ENCODE assay signal across 15 cellular contexts in the genomic region with DNA sequence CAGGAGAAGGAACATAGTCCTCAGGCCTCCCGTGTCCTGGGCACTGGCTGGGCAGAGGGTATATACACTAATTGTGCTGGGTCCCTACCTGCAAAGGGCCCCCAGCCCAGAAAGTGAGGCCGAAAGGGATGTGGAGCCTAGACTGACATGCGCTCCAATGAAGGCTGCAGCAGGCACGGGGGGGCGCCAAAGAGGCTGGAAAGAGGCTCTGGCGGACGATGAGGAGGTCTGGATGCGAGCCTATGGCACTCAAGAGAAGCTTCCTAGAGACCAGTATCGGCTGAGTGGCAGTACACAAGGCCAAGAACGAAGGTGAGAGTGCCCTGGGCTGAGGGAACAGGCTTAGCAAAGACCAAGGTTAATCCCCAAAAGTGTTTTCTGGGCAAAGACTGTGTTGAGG. TPM values are rescaled to one million over a fixed set of nuclear protein-coding genes. Genes with fewer than 3 reads are reported as not detected.
DNase-seq lines count a peak whose midpoint lies in the region; ATAC-seq and TF ChIP-seq lines count a peak whose summit lies in the region.
"Had no signal": no experiment of that assay in that cellular context is flagged by ENCODE, and none has a peak within 500 bp of the region (broad histone marks: within the 10 kb centered on the region; RNA-seq: fewer than 3 reads in every experiment).

No MANE protein-coding gene starts in this region.

- CTCF ChIA-PET in activated naive CD4-positive, alpha-beta T cell treated with anti-CD3 and anti-CD28 coated beads for 36 hours (lab: Charles Lee) = interaction anchor here (1.1 kb wide), 1 partner anchor 16 kb away, joined by 4 read pairs; no protein-coding TSS in a partner anchor

- H3K4me1 ChIP-seq in neuronal stem cell (ENCODE audit: control insufficient read depth in 2 of 2, insufficient read depth in 1 of 2, low read depth in 1 of 2, low read length in 2 of 2) = no peaks in the 10 kb centered on the region

- H4K8ac ChIP-seq in neuronal stem cell (ENCODE audit: low read depth, low read length) = no peak overlapping the region

- no peak overlapping the region for H2AFZ ChIP-seq in neuronal stem cell (ENCODE audit: low read length)

- no peak overlapping the region for H3K4me3 Mint-ChIP-seq in activated naive CD4-positive, alpha-beta T cell treated with anti-CD3 and anti-CD28 coated beads for 36 hours
- H3K4me3 Mint-ChIP-seq in chondrocyte (ENCODE audit: unreplicated experiment) = no peak overlapping the region
- H3K4me3 Mint-ChIP-seq in activated T-cell treated with anti-CD3 and anti-CD28 coated beads, Interleukin-2, amount 50 U/mL, for 4 hours = no peak overlapping the region

- no peak overlapping the region for H3K18ac ChIP-seq in neuronal stem cell (ENCODE audit: low read length)

- H3K27me3 Mint-ChIP-seq in activated naive CD4-positive, alpha-beta T cell treated with anti-CD3 and anti-CD28 coated beads for 36 hours (ENCODE audit: low read depth) = no peaks in the 10 kb centered on the region
- H3K27me3 Mint-ChIP-seq in chondrocyte (ENCODE audit: low read depth) = no peaks in the 10 kb centered on the region
- no peaks in the 10 kb centered on the region for H3K27me3 Mint-ChIP-seq in activated T-cell treated with anti-CD3 and anti-CD28 coated beads, Interleukin-2, amount 50 U/mL, for 4 hours (ENCODE audit: low read depth)

- H3K9me3 Mint-ChIP-seq in activated naive CD4-positive, alpha-beta T cell treated with anti-CD3 and anti-CD28 coated beads for 36 hours = no peaks in the 10 kb centered on the region
- H3K9me3 Mint-ChIP-seq in chondrocyte (ENCODE audit: low read depth) = no peaks in the 10 kb centered on the region
- H3K9me3 Mint-ChIP-seq in activated T-cell treated with anti-CD3 and anti-CD28 coated beads, Interleukin-2, amount 50 U/mL, for 4 hours = no peaks in the 10 kb centered on the region

- H2BK15ac ChIP-seq in neuronal stem cell (ENCODE audit: low read length) = no peak overlapping the region

- intact Hi-C loops in activated naive CD4-positive, alpha-beta T cell treated with anti-CD3 and anti-CD28 coated beads for 36 hours (cut with micrococcal nuclease) = no loop called here

- H3K27ac ChIP-seq in neuronal stem cell (replicated peaks; ENCODE audit: low read length) = no peak overlapping the region
- H3K27ac ChIP-seq: psoas muscle had no signal

- no peak overlapping the region for H3K4me2 ChIP-seq in neuronal stem cell (ENCODE audit: insufficient read depth, low read length, poor library complexity, severe bottlenecking)

- no peak overlapping the region for H3K9ac ChIP-seq in neuronal stem cell (ENCODE audit: low read depth, low read length, poor library complexity)

- TF ChIP-seq CTCF in chondrocyte (IDR thresholded peaks at IDR 0.05) = peak; percentile 50

- peaks cover 24% of the 10 kb centered on the region for H3K36me3 Mint-ChIP-seq in activated naive CD4-positive, alpha-beta T cell treated with anti-CD3 and anti-CD28 coated beads for 36 hours (ENCODE audit: low read depth)
- peaks cover 24% of the 10 kb centered on the region for H3K36me3 Mint-ChIP-seq in chondrocyte (ENCODE audit: low read depth)
- H3K36me3 Mint-ChIP-seq in activated T-cell treated with anti-CD3 and anti-CD28 coated beads, Interleukin-2, amount 50 U/mL, for 4 hours (ENCODE audit: insufficient read depth) = peaks cover 41% of the 10 kb centered on the region

- no peak overlapping the region for H2BK120ac ChIP-seq in neuronal stem cell (ENCODE audit: low read depth, low read length)

- H2AK5ac ChIP-seq in neuronal stem cell (ENCODE audit: low read depth, low read length) = no peak overlapping the region

- no peak overlapping the region for H2BK5ac ChIP-seq in neuronal stem cell (ENCODE audit: low read length)

- H4K91ac ChIP-seq in neuronal stem cell (ENCODE audit: low read depth, low read length, poor library complexity) = peak overlapping the region; percentile 14

- peaks cover 14% of the 10 kb centered on the region for H3K4me1 Mint-ChIP-seq in activated naive CD4-positive, alpha-beta T cell treated with anti-CD3 and anti-CD28 coated beads for 36 hours (ENCODE audit: low read depth)
- peaks cover 16% of the 10 kb centered on the region for H3K4me1 Mint-ChIP-seq in chondrocyte (ENCODE audit: low read depth)
- H3K4me1 Mint-ChIP-seq in activated T-cell treated with anti-CD3 and anti-CD28 coated beads, Interleukin-2, amount 50 U/mL, for 4 hours (ENCODE audit: low read depth) = peaks cover 17% of the 10 kb centered on the region

- peaks cover 21 to 67% of the 10 kb centered on the region in 2 donors for H3K36me3 ChIP-seq in neuronal stem cell (replicated peaks in 1 of 2; ENCODE audit: control insufficient read depth in 2 of 2, insufficient read depth in 2 of 2, low read length in 2 of 2)

- no peak overlapping the region for H3K4me3 ChIP-seq in neuronal stem cell (ENCODE audit: low read length in 2 of 2)
- H3K4me3 ChIP-seq: lung, psoas muscle had no signal

- no peak overlapping the region for H3K23ac ChIP-seq in neuronal stem cell (ENCODE audit: low read depth, low read length, poor library complexity)

- ATAC-seq in activated T-cell treated with anti-CD3 and anti-CD28 coated beads, Interleukin-2, amount 50 U/mL, for 4 hours = no peak
- ATAC-seq: psoas muscle had no signal

- no peak overlapping the region for H3K4ac ChIP-seq in neuronal stem cell (ENCODE audit: low read length)

- H3K9me3 ChIP-seq in neuronal stem cell (replicated peaks in 1 of 2; ENCODE audit: control insufficient read depth in 2 of 2, insufficient read depth in 1 of 2, low read depth in 1 of 2, low read length in 2 of 2) = no peaks in the 10 kb centered on the region
- H3K9me3 ChIP-seq: psoas muscle had no signal

- no peaks in the 10 kb centered on the region for H3K27me3 ChIP-seq in neuronal stem cell (ENCODE audit: control insufficient read depth in 3 of 3, insufficient read depth in 3 of 3, low read depth in 1 of 3, low read length in 3 of 3)

- H3K14ac ChIP-seq in neuronal stem cell (ENCODE audit: low read length) = no peak overlapping the region

- peak; percentile 44 for DNase-seq in activated naive CD4-positive, alpha-beta T cell treated with anti-CD3 and anti-CD28 coated beads for 36 hours
- DNase-seq in activated naive CD4-positive, alpha-beta T cell treated with anti-CD3 and anti-CD28 coated beads, Interleukin-2, amount 50 U/mL, for 16 hours = no peak
- DNase-seq in HuH-7.5 (ENCODE audit: low spot score) (peak; percentile 33), chondrocyte (ENCODE audit: low spot score) (no peak), neuronal stem cell (ENCODE audit: low spot score) (no peak), NCI-H146 (lab: John Stamatoyannopoulos, UW) (no peak), putamen (ENCODE audit: low spot score) (no peak)
- no peak for DNase-seq in activated T-cell treated with anti-CD3 and anti-CD28 coated beads, Interleukin-2, amount 50 U/mL, for 4 hours
- DNase-seq: C1 segment of cervical spinal cord, NCI-H1092, psoas muscle, SHP77 treated with DMSO at 0.1 percent for 48 hours had no signal

- no peak overlapping the region for H2BK12ac ChIP-seq in neuronal stem cell (ENCODE audit: low read length)

- H3K27ac Mint-ChIP-seq in activated naive CD4-positive, alpha-beta T cell treated with anti-CD3 and anti-CD28 coated beads for 36 hours = peak overlapping the region; percentile 12
- H3K27ac Mint-ChIP-seq in chondrocyte (ENCODE audit: unreplicated experiment) = no peak overlapping the region

- no CpG with 5 or more reads among the region's 10 CpGs for WGBS in neuronal stem cell (ENCODE audit: extremely low coverage in 2 of 2, insufficient read length in 2 of 2, insufficient replicate concordance in 1 of 2), 2 donors

- peaks cover 2% of the 10 kb centered on the region for H3K79me1 ChIP-seq in neuronal stem cell (ENCODE audit: low read depth, low read length)

RNA-seq across cellular contexts. Expression of gene VRK3, which starts 16.6 kb away (rescaled TPM):
- total RNA-seq in activated naive CD4-positive, alpha-beta T cell treated with anti-CD3 and anti-CD28 coated beads for 36 hours = 10 to 100 TPM; 45.7 to 54.3 TPM
- 21.0 to 21.9 TPM (median 21.1 TPM) in 3 replicates for total RNA-seq in chondrocyte
- polyA plus RNA-seq in neuronal stem cell (2013, experiment 1 of 2) = 30.8 TPM
- polyA plus RNA-seq in neuronal stem cell (2013, experiment 2 of 2) = 28.0 TPM
- total RNA-seq in activated T-cell treated with anti-CD3 and anti-CD28 coated beads, Interleukin-2, amount 50 U/mL, for 4 hours = 10 to 100 TPM; 40.5 to 45.8 (median 40.5) TPM

RNA-seq across cellular contexts. Expression of gene ZNF473, which starts 17.3 kb away (rescaled TPM):
- total RNA-seq in activated naive CD4-positive, alpha-beta T cell treated with anti-CD3 and anti-CD28 coated beads for 36 hours = 10 to 100 TPM; 13.1 to 13.6 TPM
- total RNA-seq in chondrocyte = 7.0 to 7.3 TPM (median 7.0 TPM) in 3 replicates
- 6.4 TPM for polyA plus RNA-seq in neuronal stem cell (2013, experiment 1 of 2)
- polyA plus RNA-seq in neuronal stem cell (2013, experiment 2 of 2) = 6.2 TPM
- 10 to 100 TPM in 2 of 3 donors, 1 to 10 TPM in 1; 9.5 to 12.7 (median 10.1) TPM for total RNA-seq in activated T-cell treated with anti-CD3 and anti-CD28 coated beads, Interleukin-2, amount 50 U/mL, for 4 hours

RNA-seq across cellular contexts. Expression of gene SIGLEC11, which starts 47.6 kb away (rescaled TPM):
- total RNA-seq in activated naive CD4-positive, alpha-beta T cell treated with anti-CD3 and anti-CD28 coated beads for 36 hours = not detected
- not detected in 3 replicates for total RNA-seq in chondrocyte
- polyA plus RNA-seq in neuronal stem cell (2013, experiment 1 of 2) = not detected
- polyA plus RNA-seq in neuronal stem cell (2013, experiment 2 of 2) = not detected
- total RNA-seq in activated T-cell treated with anti-CD3 and anti-CD28 coated beads, Interleukin-2, amount 50 U/mL, for 4 hours = not detected
- total RNA-seq: astrocyte, fibroblast of lung had no signal
- polyA plus RNA-seq: fibroblast of lung had no signal

Comparison
In these comparisons a context has a peak if more than half of its experiments do, and no peak if none do; other contexts are left out.
1. DNase-seq: peak in activated naive CD4-positive, alpha-beta T cell treated with anti-CD3 and anti-CD28 coated beads for 36 hours (single experiment) and HuH-7.5 (single experiment); none in activated naive CD4-positive, alpha-beta T cell treated with anti-CD3 and anti-CD28 coated beads, Interleukin-2, amount 50 U/mL, for 16 hours (single experiment), chondrocyte (single experiment), neuronal stem cell (single experiment), NCI-H146 (single experiment), putamen (single experiment) and activated T-cell treated with anti-CD3 and anti-CD28 coated beads, Interleukin-2, amount 50 U/mL, for 4 hours (single experiment).